Comparison of ENCODE assay signal across 8 cellular contexts in genomic region chr5:64165500-64166200, GRCh38. TPM values are rescaled to one million over a fixed set of nuclear protein-coding genes. Genes with fewer than 3 reads are reported as not detected.
DNase-seq lines count a peak whose midpoint lies in the region; ATAC-seq and TF ChIP-seq lines count a peak whose summit lies in the region.

Gene RNF180, plus strand, starts transcription at chr5:64165843. Its CDS starts 34,965 bp downstream, at chr5:64200808.

- H3K4me1 ChIP-seq in Panc1 (ENCODE audit: control insufficient read depth, insufficient read depth, low read length), result 0 out of 2 replicates have a peak, but pooled peaks cover 4% of the 10 kb centered on the region
- no peaks in the 10 kb centered on the region for H3K4me1 ChIP-seq in mesendoderm (ENCODE audit: control insufficient read depth, low read depth, low read length)
- no peaks in the 10 kb centered on the region for H3K4me1 ChIP-seq in thymus (ENCODE audit: control insufficient read depth, insufficient read depth, low read length)
- H3K4me1 ChIP-seq in SJCRH30, result no peaks in the 10 kb centered on the region

- WGBS in mesendoderm (ENCODE audit: extremely low coverage, insufficient coverage, low lambda C conversion rate), result no CpG with 5 or more reads among the region's 88 CpGs
- 3% methylated on average over 88 of the region's 88 CpGs for WGBS in thymus

- H3K4me3 Mint-ChIP-seq in endothelial cell (ENCODE audit: unreplicated experiment), result peak within 1 kb of the TSS; percentile 93

- H3K79me1 ChIP-seq in mesendoderm (ENCODE audit: low read length), result no peaks in the 10 kb centered on the region

- peak within 1 kb of the TSS; percentile 67 for H3K23ac ChIP-seq in mesendoderm (ENCODE audit: low read length)

- H3K4ac ChIP-seq in mesendoderm (ENCODE audit: low read depth, low read length), result peak within 1 kb of the TSS; percentile 48

- H3K9me3 ChIP-seq in Panc1 (ENCODE audit: control insufficient read depth, insufficient read depth, low read depth, low read length) (no peaks in the 10 kb centered on the region), thymus (ENCODE audit: control insufficient read depth) (no peaks in the 10 kb centered on the region), SJCRH30 (replicated peaks) (no peaks in the 10 kb centered on the region)

- peak within 1 kb of the TSS; percentile 82 for H4K8ac ChIP-seq in mesendoderm (ENCODE audit: low read depth, low read length)

- H3K27me3 ChIP-seq in Panc1 (ENCODE audit: control insufficient read depth, insufficient read depth, low read length), result peaks cover 5% of the 10 kb centered on the region; the same call in 1 of the 2 replicates
- H3K27me3 ChIP-seq in mesendoderm (ENCODE audit: insufficient read depth, low read length, poor library complexity), result no peaks in the 10 kb centered on the region
- peaks cover 21% of the 10 kb centered on the region for H3K27me3 ChIP-seq in thymus (ENCODE audit: control insufficient read depth, insufficient read depth)
- H3K27me3 ChIP-seq in SJCRH30, result no peaks in the 10 kb centered on the region

- H3K4me1 Mint-ChIP-seq in endothelial cell (ENCODE audit: unreplicated experiment), result peaks cover 9% of the 10 kb centered on the region

- BruUV-seq in Panc1 (replicated peaks; lab: Mats Ljungman, UMichigan), result no TSS peak

- ATAC-seq in Panc1, result peak; percentile 95

- H2BK120ac ChIP-seq in mesendoderm (ENCODE audit: low read depth, low read length), result no peak within 1 kb of the TSS

- H3K56ac ChIP-seq in mesendoderm (ENCODE audit: low read length), result peak within 1 kb of the TSS; percentile 86

- peak within 1 kb of the TSS; percentile 62 to 66 for H3K4me3 ChIP-seq in Panc1 (ENCODE audit: low read depth in 2 of 2, low read length in 2 of 2)
- H3K4me3 ChIP-seq in mesendoderm (ENCODE audit: low read length), result peak within 1 kb of the TSS; percentile 29
- H3K4me3 ChIP-seq in thymus (ENCODE audit: low read length), result peak within 1 kb of the TSS; percentile 38
- no peak within 1 kb of the TSS for H3K4me3 ChIP-seq in SJCRH30

- POLR2A ChIA-PET in Panc1 (lab: Charles Lee), result no interaction called here

- in situ Hi-C loops in Panc1 (cut with HindIII; ENCODE audit: low pct_unique_long_range_greater_than_20kb, low sequenced_read_pairs), result no loop called here

- peak within 1 kb of the TSS; percentile 72 for H3K4me2 ChIP-seq in mesendoderm (ENCODE audit: low read length)

- no peaks in the 10 kb centered on the region for H3K9me3 Mint-ChIP-seq in endothelial cell (ENCODE audit: unreplicated experiment)

- no peaks in the 10 kb centered on the region for H3K36me3 ChIP-seq in Panc1 (ENCODE audit: control insufficient read depth, insufficient read depth, low read length)
- H3K36me3 ChIP-seq in mesendoderm (ENCODE audit: control insufficient read depth, insufficient read depth, low read length), result no peaks in the 10 kb centered on the region
- H3K36me3 ChIP-seq in thymus (ENCODE audit: control insufficient read depth, insufficient read depth), result no peaks in the 10 kb centered on the region
- no peaks in the 10 kb centered on the region for H3K36me3 ChIP-seq in SJCRH30

- H2BK5ac ChIP-seq in mesendoderm (ENCODE audit: low read length), result no peak within 1 kb of the TSS

- no peak within 1 kb of the TSS for H4K5ac ChIP-seq in mesendoderm (ENCODE audit: low read length)

- H3K36me3 Mint-ChIP-seq in endothelial cell (ENCODE audit: low read depth, unreplicated experiment), result no peaks in the 10 kb centered on the region

- TF ChIP-seq CTCF in Panc1 (IDR thresholded peaks at IDR 0.05) (no peak), endothelial cell (IDR thresholded peaks at IDR 0.05; ENCODE audit: unreplicated experiment) (no peak)

- peaks cover 6% of the 10 kb centered on the region for H3K27me3 Mint-ChIP-seq in endothelial cell (ENCODE audit: unreplicated experiment)

- intact Hi-C loops in Panc1 (cut with micrococcal nuclease; ENCODE audit: unreplicated experiment), result no loop called here

- no peaks in the 10 kb centered on the region for H3K79me2 ChIP-seq in mesendoderm (ENCODE audit: control insufficient read depth, insufficient read depth, low read length)

- no peak within 1 kb of the TSS for H2AK5ac ChIP-seq in mesendoderm (ENCODE audit: low read length)

- no peak within 1 kb of the TSS for H2BK15ac ChIP-seq in mesendoderm (replicated peaks; ENCODE audit: low read depth)

- TF ChIP-seq POLR2A in GM19193 (IDR thresholded peaks at IDR 0.05; ENCODE audit: extremely low read depth, insufficient read depth, insufficient read length), result peak; percentile 19

- CTCF ChIA-PET in Panc1 (lab: Charles Lee), result no interaction called here

- H3K9ac ChIP-seq in mesendoderm (ENCODE audit: low read length), result peak within 1 kb of the TSS; percentile 79

- DNase-seq in 8988T, result peak; percentile 34
- DNase-seq in Panc1 (ENCODE audit: low read depth, low spot score), result no peak
- peak; percentile 73 for DNase-seq in endothelial cell (ENCODE audit: low spot score)
- DNase-seq in mesendoderm, result peak; percentile 72
- no peak for DNase-seq in dedifferentiated amniotic fluid mesenchymal stem cell (ENCODE audit: extremely low spot score)
- DNase-seq in SJCRH30, result no peak

- peak within 1 kb of the TSS; percentile 11 for H3K27ac Mint-ChIP-seq in endothelial cell (ENCODE audit: unreplicated experiment)

- H3K27ac ChIP-seq in Panc1 (ENCODE audit: low read length), result peak within 1 kb of the TSS; percentile 72
- no peak within 1 kb of the TSS for H3K27ac ChIP-seq in mesendoderm (ENCODE audit: low read depth, low read length)
- H3K27ac ChIP-seq in thymus (ENCODE audit: low read depth), result no peak within 1 kb of the TSS
- H3K27ac ChIP-seq in SJCRH30, result no peak within 1 kb of the TSS

- peak within 1 kb of the TSS; percentile 85 for H3K18ac ChIP-seq in mesendoderm (ENCODE audit: low read length)

RNA-seq across cellular contexts. Expression of gene RNF180, which starts in this region (rescaled TPM):
- 7.8 TPM for total RNA-seq in Panc1 (2021; ENCODE audit: unreplicated experiment)
- 1.5 TPM for polyA plus RNA-seq in Panc1 (2012; ENCODE audit: insufficient read length)
- total RNA-seq in endothelial cell (ENCODE audit: unreplicated experiment), result 7.8 TPM
- polyA plus RNA-seq in mesendoderm (2013, experiment 1 of 2), result 1.5 TPM
- polyA plus RNA-seq in mesendoderm (2013, experiment 2 of 2), result 1.8 TPM
- polyA plus RNA-seq in thymus, result 1.8 TPM
- 0.41 and 0.65 TPM in 2 replicates for total RNA-seq in SJCRH30 (2014; rRNA removed; shearing (Covaris generic))

Comparison
In these comparisons a context has a peak if more than half of its experiments do, and no peak if none do; other contexts are left out.
1. DNase-seq: peak in 8988T (single experiment), endothelial cell (single experiment) and mesendoderm (single experiment); none in Panc1 (single experiment), dedifferentiated amniotic fluid mesenchymal stem cell (single experiment) and SJCRH30 (0 of 2).